Comparison of ENCODE assay signal across 21 cellular contexts in the genomic region with DNA sequence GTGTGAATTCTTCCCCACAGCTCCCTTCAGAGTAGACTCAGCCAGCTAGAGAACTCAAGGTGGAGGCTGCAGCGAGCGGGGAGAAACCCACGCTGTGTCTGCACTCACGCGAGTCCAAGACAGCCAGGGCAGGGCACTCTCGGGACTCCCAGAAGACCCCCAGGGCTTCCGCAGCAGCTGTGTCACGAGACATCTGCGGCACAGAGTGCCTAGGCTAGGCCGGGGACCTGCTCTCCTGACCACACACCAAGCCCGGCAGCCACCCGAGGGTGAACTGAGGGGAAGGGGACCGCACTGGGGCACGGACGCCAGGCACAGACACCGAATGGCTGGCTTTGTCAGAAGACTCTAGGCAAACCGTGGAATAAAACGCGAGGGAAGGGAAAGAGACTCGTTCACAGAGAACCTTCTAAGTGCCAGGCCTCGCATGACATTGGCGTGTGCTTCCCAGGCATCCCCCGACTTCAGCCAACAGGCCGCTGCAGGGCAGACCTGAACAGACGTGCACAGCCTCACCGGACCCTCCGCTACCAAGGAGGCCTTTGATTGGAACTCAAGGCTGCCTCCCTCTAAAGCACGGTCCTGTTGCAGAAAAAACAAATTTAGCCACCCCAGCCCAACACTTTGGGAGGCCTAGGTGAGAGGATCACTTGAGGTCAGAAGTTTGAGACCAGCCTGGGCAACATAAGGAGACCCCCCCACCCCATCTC. TPM values are rescaled to one million over a fixed set of nuclear protein-coding genes. Genes with fewer than 3 reads are reported as not detected.
DNase-seq lines count a peak whose midpoint lies in the region; ATAC-seq and TF ChIP-seq lines count a peak whose summit lies in the region.
"Had no signal": no experiment of that assay in that cellular context is flagged by ENCODE, and none has a peak within 500 bp of the region (broad histone marks: within the 10 kb centered on the region; RNA-seq: fewer than 3 reads in every experiment).

No MANE protein-coding gene starts in this region.

- peaks cover 45% of the 10 kb centered on the region for H3K4me1 Mint-ChIP-seq in chondrocyte (ENCODE audit: low read depth)

- DNase-seq in Right ventricle myocardium superior: peak; percentile 28
- DNase-seq in right atrium auricular region (ENCODE audit: low spot score): no peak
- peak; percentile 91 for DNase-seq in chondrocyte (ENCODE audit: low spot score)
- peak; percentile 39 for DNase-seq in lower lobe of right lung
- peak in 1 of 2 donors; percentile 66 for DNase-seq in tibial artery
- DNase-seq in DMS79 treated with DMSO at 0.1 percent for 48 hours (lab: John Stamatoyannopoulos, UW): no peak
- DNase-seq: 8988T; HCEC 1CT; Kasumi-1; MG63; NCI-H1092; NCI-H1436 treated with DMSO at 0.1 percent for 48 hours; NCI-H2029 treated with DMSO at 0.1 percent for 48 hours; NCI-H2171; NCI-H748 treated with DMSO at 0.1 percent for 48 hours; NK-92 treated with Interleukin-12 subunit alpha and Interleukin-12 subunit beta, amount 100 ng/mL, for 24 hours; Peyer's patch had no signal

- peaks cover 1% of the 10 kb centered on the region for H3K36me3 Mint-ChIP-seq in chondrocyte (ENCODE audit: low read depth)

- H3K9me3 ChIP-seq in right atrium auricular region (no peaks in the 10 kb centered on the region), lower lobe of right lung (no peaks in the 10 kb centered on the region), tibial artery (no peaks in the 10 kb centered on the region)
- H3K9me3 ChIP-seq: MG63, Peyer's patch had no signal

- H3K4me3 Mint-ChIP-seq in chondrocyte (ENCODE audit: unreplicated experiment): no peak overlapping the region
- H3K4me3 Mint-ChIP-seq: CD8-positive, alpha-beta T cell; GM23338 had no signal

- H3K27me3 ChIP-seq in right atrium auricular region (no peaks in the 10 kb centered on the region), lower lobe of right lung (ENCODE audit: low read depth) (no peaks in the 10 kb centered on the region), tibial artery (no peaks in the 10 kb centered on the region)
- H3K27me3 ChIP-seq: MG63, Peyer's patch had no signal

- no peaks in the 10 kb centered on the region for H3K27me3 Mint-ChIP-seq in chondrocyte (ENCODE audit: low read depth)

- intact Hi-C loops in Right ventricle myocardium superior (cut with DNase I) (no loop called here), lower lobe of right lung (cut with DNase I) (no loop called here), tibial artery (cut with DNase I; ENCODE audit: low total_unique reads) (loop anchor here (2.0 kb wide), 1 partner anchor 18 kb away; a partner anchor contains a TSS)

- no peak overlapping the region for H3K27ac Mint-ChIP-seq in chondrocyte (ENCODE audit: unreplicated experiment)
- H3K27ac Mint-ChIP-seq: CD8-positive, alpha-beta T cell had no signal

- H3K27ac ChIP-seq in right atrium auricular region: peak overlapping the region in 1 of 2 donors; percentile 64
- H3K27ac ChIP-seq in lower lobe of right lung: no peak overlapping the region
- peak overlapping the region; percentile 82 to 87 for H3K27ac ChIP-seq in tibial artery
- H3K27ac ChIP-seq: Peyer's patch had no signal

- H3K36me3 ChIP-seq in right atrium auricular region (no peaks in the 10 kb centered on the region), lower lobe of right lung (peaks cover 10% of the 10 kb centered on the region), tibial artery (peaks cover 0 to 13% (median 3%) of the 10 kb centered on the region in 3 donors)
- H3K36me3 ChIP-seq: MG63 had no signal

- H3K4me3 ChIP-seq in right atrium auricular region: no peak overlapping the region
- H3K4me3 ChIP-seq in lower lobe of right lung: no peak overlapping the region
- no peak overlapping the region for H3K4me3 ChIP-seq in tibial artery
- H3K4me3 ChIP-seq: GM23338, MG63, Peyer's patch had no signal

- H3K4me1 ChIP-seq in right atrium auricular region (peaks cover 0 to 94% of the 10 kb centered on the region in 2 donors), lower lobe of right lung (peaks cover 68% of the 10 kb centered on the region), tibial artery (peaks cover 0 to 85% (median 75%) of the 10 kb centered on the region in 4 donors)

- ATAC-seq in Right ventricle myocardium superior (ENCODE audit: poor library complexity): no peak
- ATAC-seq in lower lobe of right lung: no peak
- ATAC-seq in HG03521 (IDR thresholded peaks at IDR 0.05; ENCODE audit: unreplicated experiment): no peak
- ATAC-seq in GM18519 (IDR thresholded peaks at IDR 0.05; ENCODE audit: low FRiP score, unreplicated experiment): no peak
- ATAC-seq: CD8-positive, alpha-beta T cell had no signal

- no peak for TF ChIP-seq CTCF in right atrium auricular region (IDR thresholded peaks at IDR 0.05)
- TF ChIP-seq CTCF in chondrocyte (IDR thresholded peaks at IDR 0.05): no peak
- no peak for TF ChIP-seq CTCF in lower lobe of right lung (IDR thresholded peaks at IDR 0.05)
- no peak for TF ChIP-seq CTCF in tibial artery (IDR thresholded peaks at IDR 0.05)

- no peaks in the 10 kb centered on the region for H3K9me3 Mint-ChIP-seq in chondrocyte (ENCODE audit: low read depth)
- H3K9me3 Mint-ChIP-seq: CD8-positive, alpha-beta T cell; GM23338 had no signal

RNA-seq across cellular contexts. Expression of a gene that starts 18.2 kb away (rescaled TPM):
- total RNA-seq in Right ventricle myocardium superior (46.1 TPM), right atrium auricular region (10 to 100 TPM; 22.0 to 27.9 TPM), chondrocyte (24.9 to 28.0 TPM (median 26.9 TPM) in 3 replicates), lower lobe of right lung (50.4 TPM)

Comparison
In these comparisons a context has a peak if more than half of its experiments do, and no peak if none do; other contexts are left out.
1. DNase-seq: peak in Right ventricle myocardium superior (single experiment), chondrocyte (single experiment) and lower lobe of right lung (single experiment); none in right atrium auricular region (single experiment) and DMS79 treated with DMSO at 0.1 percent for 48 hours (single experiment).